In the genomic region with DNA sequence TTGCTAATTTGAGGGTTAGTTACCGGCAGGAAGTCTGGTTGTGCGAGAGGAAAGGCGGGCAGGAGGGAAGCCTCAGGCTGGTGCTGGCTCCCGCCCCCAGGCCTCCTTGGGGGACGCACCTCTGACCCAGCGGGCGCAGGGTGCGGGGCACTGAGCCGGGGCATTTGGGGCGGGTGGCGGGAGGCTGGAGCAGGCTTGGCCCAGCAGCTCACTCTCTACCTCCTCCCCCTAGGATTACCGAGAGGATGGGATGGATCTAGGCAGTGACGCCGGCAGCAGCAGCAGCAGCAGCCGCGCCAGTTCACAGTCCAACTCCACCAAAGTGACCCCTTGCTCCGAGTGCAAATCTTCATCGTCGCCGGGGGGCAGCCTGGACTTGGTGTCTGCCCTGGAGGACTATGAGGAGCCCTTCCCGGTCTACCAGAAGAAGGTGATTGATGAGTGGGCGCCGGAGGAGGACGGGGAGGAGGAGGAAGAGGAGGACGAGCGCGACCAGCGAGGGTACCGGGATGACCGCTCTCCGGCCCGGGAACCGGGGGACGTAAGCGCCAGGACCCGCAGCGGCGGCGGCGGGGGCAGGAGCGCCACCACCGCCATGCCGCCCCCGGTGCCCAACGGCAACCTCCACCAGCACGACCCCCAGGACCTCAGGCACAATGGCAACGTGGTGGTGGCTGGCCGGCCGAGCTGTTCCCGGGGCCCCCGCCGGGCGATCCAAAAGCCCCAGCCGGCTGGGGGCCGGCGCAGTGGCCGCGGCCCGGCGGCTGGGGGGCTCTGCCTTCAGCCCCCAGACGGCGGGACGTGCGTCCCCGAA, we compare ENCODE assay signal across 1 cellular context.
TF ChIP-seq lines count a peak whose summit lies in the region.

No MANE protein-coding gene starts in this region.

TF ChIP-seq in SK-N-SH, 30 proteins besides CTCF, POLR2A, EP300 and RAD21 (continued from another document):
- TF ChIP-seq NFIC (IDR thresholded peaks at IDR 0.05; ENCODE audit: borderline replicate concordance): no peak
- TF ChIP-seq ELF1 (IDR thresholded peaks at IDR 0.05): no peak
- TF ChIP-seq, protein P1, sequence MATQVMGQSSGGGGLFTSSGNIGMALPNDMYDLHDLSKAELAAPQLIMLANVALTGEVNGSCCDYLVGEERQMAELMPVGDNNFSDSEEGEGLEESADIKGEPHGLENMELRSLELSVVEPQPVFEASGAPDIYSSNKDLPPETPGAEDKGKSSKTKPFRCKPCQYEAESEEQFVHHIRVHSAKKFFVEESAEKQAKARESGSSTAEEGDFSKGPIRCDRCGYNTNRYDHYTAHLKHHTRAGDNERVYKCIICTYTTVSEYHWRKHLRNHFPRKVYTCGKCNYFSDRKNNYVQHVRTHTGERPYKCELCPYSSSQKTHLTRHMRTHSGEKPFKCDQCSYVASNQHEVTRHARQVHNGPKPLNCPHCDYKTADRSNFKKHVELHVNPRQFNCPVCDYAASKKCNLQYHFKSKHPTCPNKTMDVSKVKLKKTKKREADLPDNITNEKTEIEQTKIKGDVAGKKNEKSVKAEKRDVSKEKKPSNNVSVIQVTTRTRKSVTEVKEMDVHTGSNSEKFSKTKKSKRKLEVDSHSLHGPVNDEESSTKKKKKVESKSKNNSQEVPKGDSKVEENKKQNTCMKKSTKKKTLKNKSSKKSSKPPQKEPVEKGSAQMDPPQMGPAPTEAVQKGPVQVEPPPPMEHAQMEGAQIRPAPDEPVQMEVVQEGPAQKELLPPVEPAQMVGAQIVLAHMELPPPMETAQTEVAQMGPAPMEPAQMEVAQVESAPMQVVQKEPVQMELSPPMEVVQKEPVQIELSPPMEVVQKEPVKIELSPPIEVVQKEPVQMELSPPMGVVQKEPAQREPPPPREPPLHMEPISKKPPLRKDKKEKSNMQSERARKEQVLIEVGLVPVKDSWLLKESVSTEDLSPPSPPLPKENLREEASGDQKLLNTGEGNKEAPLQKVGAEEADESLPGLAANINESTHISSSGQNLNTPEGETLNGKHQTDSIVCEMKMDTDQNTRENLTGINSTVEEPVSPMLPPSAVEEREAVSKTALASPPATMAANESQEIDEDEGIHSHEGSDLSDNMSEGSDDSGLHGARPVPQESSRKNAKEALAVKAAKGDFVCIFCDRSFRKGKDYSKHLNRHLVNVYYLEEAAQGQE (IDR thresholded peaks at IDR 0.05; ENCODE audit: low read depth, low read length): no peak
- no peak for TF ChIP-seq MEF2A (IDR thresholded peaks at IDR 0.05; ENCODE audit: borderline replicate concordance, low read depth)
- no peak for TF ChIP-seq RXRA (IDR thresholded peaks at IDR 0.05; ENCODE audit: borderline replicate concordance, low read depth)
- TF ChIP-seq EZH2phosphoT487 (IDR thresholded peaks at IDR 0.05; ENCODE audit: borderline replicate concordance, low read depth): no peak
- TF ChIP-seq RFX5 (IDR thresholded peaks at IDR 0.05; ENCODE audit: low read length): no peak
- no peak for TF ChIP-seq FOXJ3 (CRISPR knock-in tag; IDR thresholded peaks at IDR 0.05)
- TF ChIP-seq TCF12 (IDR thresholded peaks at IDR 0.05): no peak
- no peak for TF ChIP-seq FOXM1 (IDR thresholded peaks at IDR 0.05; ENCODE audit: low read depth)
- peak; percentile 10 for TF ChIP-seq CHD2 (IDR thresholded peaks at IDR 0.05; ENCODE audit: low read length, partially characterized antibody)
- TF ChIP-seq YY1 (IDR thresholded peaks at IDR 0.05; ENCODE audit: low read depth): no peak
- TF ChIP-seq TAF1 (IDR thresholded peaks at IDR 0.05; ENCODE audit: borderline replicate concordance, low read depth, low read length): 0 out of 2 replicates have a peak, but pooled peaks have one; percentile 6
- TF ChIP-seq, protein P2, sequence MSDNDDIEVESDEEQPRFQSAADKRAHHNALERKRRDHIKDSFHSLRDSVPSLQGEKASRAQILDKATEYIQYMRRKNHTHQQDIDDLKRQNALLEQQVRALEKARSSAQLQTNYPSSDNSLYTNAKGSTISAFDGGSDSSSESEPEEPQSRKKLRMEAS (IDR thresholded peaks at IDR 0.05; ENCODE audit: low read depth): no peak; the same call in 1 of the 2 replicates
- no peak for TF ChIP-seq GATA2 (CRISPR knock-in tag; IDR thresholded peaks at IDR 0.05)
